In the genomic region with DNA sequence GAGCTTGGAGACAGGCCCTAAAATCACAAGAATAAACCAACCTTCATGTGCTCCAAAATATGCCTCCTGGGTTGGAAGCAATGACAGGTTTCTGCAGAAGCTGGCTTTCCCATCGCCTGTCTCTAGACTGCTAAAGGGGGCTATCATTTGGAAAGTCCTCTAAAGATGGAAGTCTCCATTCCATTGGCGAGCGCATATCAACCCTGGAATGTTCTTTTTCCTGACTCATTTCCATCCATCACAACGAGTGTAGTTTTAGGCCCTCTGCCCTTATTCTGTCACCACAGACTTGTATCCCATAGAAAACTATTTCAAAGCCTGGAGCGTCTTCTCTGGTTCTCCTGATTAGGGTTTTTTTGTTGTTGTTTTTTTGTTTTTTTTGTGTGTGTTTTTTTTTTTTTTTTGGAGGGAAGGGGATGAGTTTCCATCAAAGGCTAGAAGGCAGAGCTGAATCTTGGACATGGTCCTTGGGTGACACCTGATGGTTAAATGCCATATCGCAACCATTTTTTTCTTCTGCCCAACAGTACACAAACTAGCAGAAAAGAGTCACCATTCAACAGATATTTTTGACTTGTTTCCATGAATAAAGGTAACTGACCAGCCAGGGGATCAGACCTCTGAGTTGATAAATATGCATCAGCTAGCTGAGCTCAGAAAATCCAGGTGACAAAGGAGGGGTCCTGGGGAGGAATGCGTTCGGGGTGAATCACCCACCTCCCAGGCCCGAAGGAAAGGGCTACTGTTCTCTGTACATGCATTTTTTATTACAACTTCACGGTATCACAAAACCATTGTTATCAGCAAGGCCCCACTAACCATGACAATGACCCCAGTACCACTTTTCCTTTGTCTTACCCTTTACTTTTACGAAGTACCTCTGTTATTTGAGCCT, we compare ENCODE assay signal across 8 cellular contexts. TPM values are rescaled to one million over a fixed set of nuclear protein-coding genes. Genes with fewer than 3 reads are reported as not detected.
DNase-seq lines count a peak whose midpoint lies in the region; ATAC-seq, FAIRE-seq and TF ChIP-seq lines count a peak whose summit lies in the region.

No MANE protein-coding gene starts in this region.

- POLR2A ChIA-PET in HEK293 (lab: Yijun Ruan, JAX) = interaction anchor here (0.6 kb wide), 2 partner anchors 25 to 726 kb away, joined by 3 to 4 read pairs; no protein-coding TSS in a partner anchor

- H3K27ac ChIP-seq in HEK293 (ENCODE audit: extremely low read depth, low read depth, low read length) = no peak overlapping the region

- H3K4me3 ChIP-seq in HEK293 (ENCODE audit: low read depth, low read length) = no peak overlapping the region

- H3K36me3 ChIP-seq in HEK293 (ENCODE audit: control insufficient read depth in 2 of 2, insufficient read depth in 1 of 2, low read length in 2 of 2) = no peaks in the 10 kb centered on the region

- DNase-seq in D721Med (ENCODE audit: insufficient read length, low spot score) (peak; percentile 47), NOMO-1 treated with dmso at 0.1 percent for 144 hours (lab: John Stamatoyannopoulos, UW; ENCODE audit: unreplicated experiment) (peak; percentile 23), dermis blood vessel endothelial cell (peak; percentile 72), medulla oblongata (ENCODE audit: extremely low spot score) (peak; percentile 87)
- no peak for DNase-seq in effector CD4-positive, alpha-beta T cell

- CTCF ChIA-PET in HEK293 (lab: Yijun Ruan, JAX) = interaction anchor here (0.7 to 11.7 kb wide), 16 partner anchors 9 to 532 kb away, joined by 3 to 203 read pairs (median 4); no protein-coding TSS in a partner anchor

- ATAC-seq in HG03175 (IDR thresholded peaks at IDR 0.05; ENCODE audit: unreplicated experiment) = no peak
- no peak for ATAC-seq in GM19351 (IDR thresholded peaks at IDR 0.05; ENCODE audit: unreplicated experiment)

- no peaks in the 10 kb centered on the region for H3K9me3 ChIP-seq in HEK293 (ENCODE audit: control insufficient read depth, insufficient read depth, low read depth, low read length)

- H3K4me1 ChIP-seq in HEK293 (ENCODE audit: control insufficient read depth, insufficient read depth, low read length) = no peaks in the 10 kb centered on the region

- TF ChIP-seq CTCF in D721Med (IDR thresholded peaks at IDR 0.05; ENCODE audit: insufficient read depth, missing control alignments) = peak; percentile 68
- peak; percentile 54; the same call in 1 of the 2 replicates for TF ChIP-seq CTCF in HEK293 (tag by site-specific recombination; IDR thresholded peaks at IDR 0.05)

- FAIRE-seq in D721Med (lab: Jason Lieb, UNC) = peak; percentile 82

TF ChIP-seq in HEK293, 187 proteins besides CTCF, POLR2A, EP300 and RAD21:
- no peak for TF ChIP-seq SP3 (tag by site-specific recombination; IDR thresholded peaks at IDR 0.05)
- TF ChIP-seq ZNF211 (tag by site-specific recombination; IDR thresholded peaks at IDR 0.05; ENCODE audit: low read depth) = no peak
- TF ChIP-seq, protein P1, sequence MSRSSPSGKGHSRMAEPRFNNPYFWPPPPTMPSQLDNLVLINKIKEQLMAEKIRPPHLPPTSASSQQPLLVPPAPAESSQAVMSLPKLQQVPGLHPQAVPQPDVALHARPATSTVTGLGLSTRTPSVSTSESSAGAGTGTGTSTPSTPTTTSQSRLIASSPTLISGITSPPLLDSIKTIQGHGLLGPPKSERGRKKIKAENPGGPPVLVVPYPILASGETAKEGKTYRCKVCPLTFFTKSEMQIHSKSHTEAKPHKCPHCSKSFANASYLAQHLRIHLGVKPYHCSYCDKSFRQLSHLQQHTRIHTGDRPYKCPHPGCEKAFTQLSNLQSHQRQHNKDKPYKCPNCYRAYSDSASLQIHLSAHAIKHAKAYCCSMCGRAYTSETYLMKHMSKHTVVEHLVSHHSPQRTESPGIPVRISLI (tag by site-specific recombination; IDR thresholded peaks at IDR 0.05) = peak; percentile 97
- TF ChIP-seq ZNF341 (tag by site-specific recombination; IDR thresholded peaks at IDR 0.05; ENCODE audit: low read depth) = no peak
- no peak for TF ChIP-seq ZNF792 (tag by site-specific recombination; IDR thresholded peaks at IDR 0.05)
- no peak for TF ChIP-seq ZNF585B (tag by site-specific recombination; IDR thresholded peaks at IDR 0.05)
- TF ChIP-seq, protein P2, sequence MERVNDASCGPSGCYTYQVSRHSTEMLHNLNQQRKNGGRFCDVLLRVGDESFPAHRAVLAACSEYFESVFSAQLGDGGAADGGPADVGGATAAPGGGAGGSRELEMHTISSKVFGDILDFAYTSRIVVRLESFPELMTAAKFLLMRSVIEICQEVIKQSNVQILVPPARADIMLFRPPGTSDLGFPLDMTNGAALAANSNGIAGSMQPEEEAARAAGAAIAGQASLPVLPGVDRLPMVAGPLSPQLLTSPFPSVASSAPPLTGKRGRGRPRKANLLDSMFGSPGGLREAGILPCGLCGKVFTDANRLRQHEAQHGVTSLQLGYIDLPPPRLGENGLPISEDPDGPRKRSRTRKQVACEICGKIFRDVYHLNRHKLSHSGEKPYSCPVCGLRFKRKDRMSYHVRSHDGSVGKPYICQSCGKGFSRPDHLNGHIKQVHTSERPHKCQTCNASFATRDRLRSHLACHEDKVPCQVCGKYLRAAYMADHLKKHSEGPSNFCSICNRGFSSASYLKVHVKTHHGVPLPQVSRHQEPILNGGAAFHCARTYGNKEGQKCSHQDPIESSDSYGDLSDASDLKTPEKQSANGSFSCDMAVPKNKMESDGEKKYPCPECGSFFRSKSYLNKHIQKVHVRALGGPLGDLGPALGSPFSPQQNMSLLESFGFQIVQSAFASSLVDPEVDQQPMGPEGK (tag by site-specific recombination; IDR thresholded peaks at IDR 0.05) = no peak
- TF ChIP-seq ZNF654 (tag by site-specific recombination; IDR thresholded peaks at IDR 0.05; ENCODE audit: low read depth) = peak; percentile 99
- TF ChIP-seq PRDM1 (tag by site-specific recombination; IDR thresholded peaks at IDR 0.05) = no peak
- no peak for TF ChIP-seq GLIS2 (tag by site-specific recombination; IDR thresholded peaks at IDR 0.05)
- no peak for TF ChIP-seq KLF9 (tag by site-specific recombination; IDR thresholded peaks at IDR 0.05; ENCODE audit: low read depth)
- no peak for TF ChIP-seq ZNF223 (tag by site-specific recombination; IDR thresholded peaks at IDR 0.05)
- TF ChIP-seq KLF10 (tag by site-specific recombination; IDR thresholded peaks at IDR 0.05) = no peak

RNA-seq across cellular contexts. Expression of a gene that starts 40.5 kb away (rescaled TPM):
- not detected in 2 replicates for total RNA-seq in dermis blood vessel endothelial cell
